ENCODE assay signal across 8 cellular contexts in the genomic region with DNA sequence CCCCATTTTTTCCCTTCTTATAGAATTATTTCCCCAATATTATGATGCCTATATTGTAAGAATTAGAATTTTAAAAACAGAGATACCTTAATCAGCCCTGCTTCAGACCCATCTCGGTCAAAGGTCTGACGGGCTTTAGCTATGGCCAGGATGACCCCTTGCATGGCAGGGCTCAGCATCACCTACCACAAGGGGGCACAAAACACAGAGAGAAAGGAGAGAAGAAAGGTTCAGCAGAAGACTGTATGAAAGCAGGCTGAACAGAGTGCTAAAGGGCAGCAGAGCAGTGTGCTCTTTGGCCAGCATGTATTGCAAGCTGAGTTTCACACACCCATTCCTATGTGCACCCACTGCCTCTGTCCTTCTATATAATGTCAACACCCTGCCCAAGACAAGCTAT. TPM values are rescaled to one million over a fixed set of nuclear protein-coding genes. Genes with fewer than 3 reads are reported as not detected.
DNase-seq lines count a peak whose midpoint lies in the region; ATAC-seq and TF ChIP-seq lines count a peak whose summit lies in the region.

No MANE protein-coding gene starts in this region.

- H3K4me1 ChIP-seq in HCT116 (ENCODE audit: control insufficient read depth in 1 of 2, insufficient read depth in 2 of 2, low read length in 2 of 2) (no peaks in the 10 kb centered on the region), RWPE2 (ENCODE audit: insufficient read depth, poor library complexity, severe bottlenecking) (no peaks in the 10 kb centered on the region)

- H3K36me3 ChIP-seq in HCT116 (ENCODE audit: control insufficient read depth in 1 of 2, insufficient read depth in 2 of 2, low read length in 2 of 2) (peaks cover 18 to 26% of the 10 kb centered on the region in 2 experiments), RWPE2 (ENCODE audit: low read depth) (peaks cover 79% of the 10 kb centered on the region)

- H2AFZ ChIP-seq in HCT116 (ENCODE audit: low read depth, low read length, poor library complexity, severe bottlenecking) = no peak overlapping the region

- DNase-seq in ELR (ENCODE audit: low read depth) (peak; percentile 47), HCT116 (ENCODE audit: low read depth, low spot score) (peak; percentile 12), RWPE2 (ENCODE audit: low spot score) (no peak), foreskin melanocyte (peak; percentile 18), posterior cingulate gyrus (no peak), NCI-H1436 (lab: John Stamatoyannopoulos, UW) (no peak)
- DNase-seq in stimulated activated effector memory CD8-positive, alpha-beta T cell treated with anti-CD3 and anti-CD28 coated beads, Interleukin-12 subunit alpha, Interleukin-12 subunit beta, amount 100 ng/mL, for 72 hours (ENCODE audit: low spot score in 2 of 2) = no peak

- H3K27ac Mint-ChIP-seq in stimulated activated effector memory CD8-positive, alpha-beta T cell treated with anti-CD3 and anti-CD28 coated beads, Interleukin-12 subunit alpha, Interleukin-12 subunit beta, amount 100 ng/mL, for 72 hours = peak overlapping the region; percentile 29

- peak; percentile 35; the same call in 1 of the 2 replicates for TF ChIP-seq RAD21 in HCT116 (IDR thresholded peaks at IDR 0.05; ENCODE audit: low read depth)

- POLR2A ChIA-PET in HCT116 (lab: Charles Lee) = no interaction called here

- TF ChIP-seq POLR2A in HCT116 (IDR thresholded peaks at IDR 0.05; ENCODE audit: borderline replicate concordance, extremely low read depth, insufficient read depth, insufficient read length) = no peak

- H3K4me3 ChIP-seq in HCT116 (replicated peaks in 1 of 2; ENCODE audit: low read depth in 1 of 2, low read length in 2 of 2) (no peak overlapping the region), RWPE2 (ENCODE audit: severe bottlenecking) (no peak overlapping the region)

- H3K27ac ChIP-seq in HCT116 (ENCODE audit: low read depth, low read length) = no peak overlapping the region
- no peak overlapping the region for H3K27ac ChIP-seq in RWPE2 (ENCODE audit: poor library complexity, severe bottlenecking)

- peak; percentile 97 for ATAC-seq in HCT116
- ATAC-seq in RWPE2 (ENCODE audit: low read depth) = peak; percentile 51; the same call in 1 of the 3 replicates
- no peak for ATAC-seq in stimulated activated effector memory CD8-positive, alpha-beta T cell treated with anti-CD3 and anti-CD28 coated beads, Interleukin-12 subunit alpha, Interleukin-12 subunit beta, amount 100 ng/mL, for 72 hours
- no peak for ATAC-seq in HG03045 (IDR thresholded peaks at IDR 0.05; ENCODE audit: unreplicated experiment)

- RAD21 ChIA-PET in HCT116 (lab: Charles Lee; ENCODE audit: low non-redundant PET in 1 of 2, low total read pairs in 2 of 2, uncharacterized antibody in 2 of 2, unreplicated experiment in 2 of 2) = interaction anchor here (0.6 to 1.4 kb wide), 3 partner anchors 431 to 457 kb away, joined by 3 read pairs; no protein-coding TSS in a partner anchor

- H3K36me3 Mint-ChIP-seq in stimulated activated effector memory CD8-positive, alpha-beta T cell treated with anti-CD3 and anti-CD28 coated beads, Interleukin-12 subunit alpha, Interleukin-12 subunit beta, amount 100 ng/mL, for 72 hours = peaks cover 100% of the 10 kb centered on the region

- no peak overlapping the region for H3K4me2 ChIP-seq in HCT116 (ENCODE audit: low read length)

- peak; percentile 21 to 64 (median 64); a peak in 4 of 6 replicates for TF ChIP-seq CTCF in HCT116 (IDR thresholded peaks at IDR 0.05 in 2 of 3, conservative IDR thresholded peaks at IDR 0.05 in 1 of 3; ENCODE audit: borderline replicate concordance in 1 of 3, insufficient read depth in 1 of 3, low read depth in 2 of 3, low read length in 2 of 3)
- TF ChIP-seq CTCF in RWPE2 (IDR thresholded peaks at IDR 0.05; ENCODE audit: poor library complexity, severe bottlenecking) = peak; percentile 37

- H3K4me1 Mint-ChIP-seq in stimulated activated effector memory CD8-positive, alpha-beta T cell treated with anti-CD3 and anti-CD28 coated beads, Interleukin-12 subunit alpha, Interleukin-12 subunit beta, amount 100 ng/mL, for 72 hours = no peaks in the 10 kb centered on the region

- no peaks in the 10 kb centered on the region for H3K79me2 ChIP-seq in HCT116 (ENCODE audit: insufficient read depth, low read length)

- CTCF ChIA-PET in HCT116 (lab: Charles Lee) = interaction anchor here (0.6 to 3.0 kb wide), 4 partner anchors 10 to 455 kb away, joined by 3 to 43 read pairs (median 6); no protein-coding TSS in a partner anchor

- no peaks in the 10 kb centered on the region; the same call in 1 of the 2 replicates for H4K20me1 ChIP-seq in HCT116 (ENCODE audit: insufficient read depth)

- no TSS peak for BruUV-seq in HCT116 (replicated peaks; lab: Mats Ljungman, UMichigan)

- H3K9ac ChIP-seq in HCT116 (ENCODE audit: low read length) = no peak overlapping the region

- no peaks in the 10 kb centered on the region for H3K9me2 ChIP-seq in HCT116 (ENCODE audit: insufficient read depth)

- intact Hi-C loops in HCT116 (cut with micrococcal nuclease) (loop anchor here (1.0 kb wide), 1 partner anchor 455 kb away; no protein-coding TSS in a partner anchor), posterior cingulate gyrus (cut with DNase I) (loop anchor here (5.0 kb wide), 1 partner anchor 456 kb away; no protein-coding TSS in a partner anchor)

- H3K27me3 ChIP-seq in HCT116 (ENCODE audit: insufficient read depth, low read length) (no peaks in the 10 kb centered on the region), RWPE2 (ENCODE audit: insufficient read depth, poor library complexity, severe bottlenecking) (no peaks in the 10 kb centered on the region)

- no peak overlapping the region for H3K4me3 Mint-ChIP-seq in stimulated activated effector memory CD8-positive, alpha-beta T cell treated with anti-CD3 and anti-CD28 coated beads, Interleukin-12 subunit alpha, Interleukin-12 subunit beta, amount 100 ng/mL, for 72 hours

- H3K9me3 ChIP-seq in HCT116 (ENCODE audit: control insufficient read depth in 1 of 2, insufficient read depth in 1 of 2, low read depth in 1 of 2, low read length in 2 of 2) (no peaks in the 10 kb centered on the region), RWPE2 (ENCODE audit: severe bottlenecking) (no peaks in the 10 kb centered on the region)

- H3K9me3 Mint-ChIP-seq in stimulated activated effector memory CD8-positive, alpha-beta T cell treated with anti-CD3 and anti-CD28 coated beads, Interleukin-12 subunit alpha, Interleukin-12 subunit beta, amount 100 ng/mL, for 72 hours = no peaks in the 10 kb centered on the region

TF ChIP-seq in HCT116, 20 proteins besides CTCF, POLR2A, EP300 and RAD21:
- TF ChIP-seq TCF7L2 (IDR thresholded peaks at IDR 0.05; ENCODE audit: borderline replicate concordance, extremely low read depth, insufficient read depth, insufficient read length) (no peak), SIN3A (IDR thresholded peaks at IDR 0.05; ENCODE audit: low read depth) (no peak), CBX3 (IDR thresholded peaks at IDR 0.05; ENCODE audit: low read depth) (no peak)

RNA-seq across cellular contexts. Expression of a gene that starts 26.8 kb away (rescaled TPM):
- total RNA-seq in HCT116 (2021; ENCODE audit: unreplicated experiment) = not detected
- polyA plus RNA-seq in HCT116 (2012) = not detected in 2 replicates

RNA-seq across cellular contexts. Expression of a gene that starts 32.9 kb away (rescaled TPM):
- 21.0 TPM for total RNA-seq in HCT116 (2021; ENCODE audit: unreplicated experiment)
- polyA plus RNA-seq in HCT116 (2012) = 6.4 and 9.3 TPM in 2 replicates

Comparison
In these comparisons a context has a peak if more than half of its experiments do, and no peak if none do; other contexts are left out.
1. DNase-seq: peak in ELR (single experiment), HCT116 (single experiment) and foreskin melanocyte (single experiment); none in RWPE2 (single experiment), stimulated activated effector memory CD8-positive, alpha-beta T cell treated with anti-CD3 and anti-CD28 coated beads, Interleukin-12 subunit alpha, Interleukin-12 subunit beta, amount 100 ng/mL, for 72 hours (0 of 2), posterior cingulate gyrus (0 of 10) and NCI-H1436 (single experiment).
2. ATAC-seq: peak in HCT116 (single experiment) and RWPE2 (single experiment); none in stimulated activated effector memory CD8-positive, alpha-beta T cell treated with anti-CD3 and anti-CD28 coated beads, Interleukin-12 subunit alpha, Interleukin-12 subunit beta, amount 100 ng/mL, for 72 hours (single experiment) and HG03045 (single experiment).